ENCODE assay signal across 16 cellular contexts in the genomic region with DNA sequence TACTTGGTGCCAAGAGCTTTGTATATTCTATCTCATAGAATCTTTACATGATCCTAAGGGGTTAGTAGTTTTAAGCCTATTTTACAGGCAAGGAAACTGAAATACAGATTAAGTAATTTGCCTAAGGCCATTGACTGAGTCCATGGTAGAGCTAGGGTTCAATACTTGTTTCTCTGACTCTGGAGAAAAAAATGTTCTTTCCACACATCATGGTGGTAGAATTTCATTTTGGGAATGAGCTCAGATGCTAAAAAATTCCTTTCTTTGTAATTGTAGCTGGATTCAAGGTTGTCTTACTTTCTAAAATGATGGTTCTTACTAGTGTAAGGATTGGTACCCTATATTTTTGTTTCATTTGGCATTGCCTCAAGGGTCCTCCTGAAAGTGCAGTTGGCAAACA.
DNase-seq lines count a peak whose midpoint lies in the region; ATAC-seq lines count a peak whose summit lies in the region.
"Had no signal": no experiment of that assay in that cellular context is flagged by ENCODE, and none has a peak within 500 bp of the region (broad histone marks: within the 10 kb centered on the region; RNA-seq: fewer than 3 reads in every experiment).

No MANE protein-coding gene starts in this region.

- no peak overlapping the region for H3K4me3 ChIP-seq in effector memory CD4-positive, alpha-beta T cell (ENCODE audit: insufficient read depth, low read depth, low read length, poor library complexity, severe bottlenecking)
- H3K4me3 ChIP-seq: PC-9, SJCRH30 had no signal

- H3K36me3 Mint-ChIP-seq in activated CD4-positive, alpha-beta T cell treated with anti-CD3 and anti-CD28 coated beads, Interleukin-2, amount 10 ng/mL, durations not matched to agents 7 days and 5 days (ENCODE audit: low read depth): peaks cover 27% of the 10 kb centered on the region
- no peaks in the 10 kb centered on the region for H3K36me3 Mint-ChIP-seq in natural killer cell treated with Interleukin-12 subunit alpha and Interleukin-12 subunit beta and Interleukin-15 and Interleukin-18, amount 100 ng/mL, for 72 hours

- peak overlapping the region; percentile 57 for H3K27ac Mint-ChIP-seq in activated CD4-positive, alpha-beta T cell treated with anti-CD3 and anti-CD28 coated beads, Interleukin-2, amount 10 ng/mL, durations not matched to agents 7 days and 5 days
- H3K27ac Mint-ChIP-seq in natural killer cell treated with Interleukin-12 subunit alpha and Interleukin-12 subunit beta and Interleukin-15 and Interleukin-18, amount 100 ng/mL, for 72 hours: no peak overlapping the region

- H3K27me3 ChIP-seq in effector memory CD4-positive, alpha-beta T cell (replicated peaks; ENCODE audit: control insufficient read depth, insufficient read depth, low read length, poor library complexity, severe bottlenecking): no peaks in the 10 kb centered on the region
- H3K27me3 ChIP-seq: SJCRH30 had no signal

- POLR2A ChIA-PET in activated CD4-positive, alpha-beta T cell treated with anti-CD3 and anti-CD28 coated beads, Interleukin-2, amount 10 ng/mL, durations not matched to agents 7 days and 5 days (lab: Charles Lee): no interaction called here

- no peaks in the 10 kb centered on the region for H3K9me3 ChIP-seq in KOPT-K1 (ENCODE audit: insufficient read depth, low read length, poor library complexity, severe bottlenecking)
- H3K9me3 ChIP-seq in effector memory CD4-positive, alpha-beta T cell (ENCODE audit: control insufficient read depth, low read length): no peaks in the 10 kb centered on the region
- H3K9me3 ChIP-seq: SJCRH30 had no signal

- H3K4me3 Mint-ChIP-seq in activated CD4-positive, alpha-beta T cell treated with anti-CD3 and anti-CD28 coated beads, Interleukin-2, amount 10 ng/mL, durations not matched to agents 7 days and 5 days: no peak overlapping the region
- no peak overlapping the region for H3K4me3 Mint-ChIP-seq in natural killer cell treated with Interleukin-12 subunit alpha and Interleukin-12 subunit beta and Interleukin-15 and Interleukin-18, amount 100 ng/mL, for 72 hours

- no peak for ATAC-seq in natural killer cell treated with Interleukin-12 subunit alpha and Interleukin-12 subunit beta and Interleukin-15 and Interleukin-18, amount 100 ng/mL, for 72 hours

- CTCF ChIA-PET in activated CD4-positive, alpha-beta T cell treated with anti-CD3 and anti-CD28 coated beads, Interleukin-2, amount 10 ng/mL, durations not matched to agents 7 days and 5 days (lab: Charles Lee): interaction anchor here (1.2 to 1.4 kb wide), 3 partner anchors 11 to 167 kb away, joined by 3 read pairs; no protein-coding TSS in a partner anchor

- DNase-seq in activated CD4-positive, alpha-beta T cell treated with anti-CD3 and anti-CD28 coated beads, Interleukin-2, amount 10 ng/mL, durations not matched to agents 7 days and 5 days: no peak
- DNase-seq in activated CD4-positive, alpha-beta T cell treated with anti-CD3 and anti-CD28 coated beads for 48 hours: no peak
- DNase-seq in effector memory CD4-positive, alpha-beta T cell: no peak
- DNase-seq in OCI-M2 (lab: John Stamatoyannopoulos, UW; ENCODE audit: unreplicated experiment): no peak
- DNase-seq in head of caudate nucleus: no peak
- DNase-seq in inferior parietal cortex (ENCODE audit: extremely low spot score): no peak
- DNase-seq in natural killer cell treated with Interleukin-12 subunit alpha and Interleukin-12 subunit beta and Interleukin-15 and Interleukin-18, amount 100 ng/mL, for 72 hours (ENCODE audit: low spot score): no peak
- DNase-seq: 8988T, HCEC 1CT, NCI-H1436, NCI-H2029, NCI-H748 treated with DMSO at 0.1 percent for 48 hours, PC-9, SJCRH30 had no signal

- H3K4me1 ChIP-seq in effector memory CD4-positive, alpha-beta T cell (ENCODE audit: control insufficient read depth, insufficient read depth, low read length, poor library complexity, severe bottlenecking): peaks cover 5% of the 10 kb centered on the region
- H3K4me1 ChIP-seq: SJCRH30 had no signal

- no peaks in the 10 kb centered on the region for H3K27me3 Mint-ChIP-seq in activated CD4-positive, alpha-beta T cell treated with anti-CD3 and anti-CD28 coated beads, Interleukin-2, amount 10 ng/mL, durations not matched to agents 7 days and 5 days
- H3K27me3 Mint-ChIP-seq in natural killer cell treated with Interleukin-12 subunit alpha and Interleukin-12 subunit beta and Interleukin-15 and Interleukin-18, amount 100 ng/mL, for 72 hours: peaks cover 0 to 7% of the 10 kb centered on the region in 2 donors

- peaks cover 71% of the 10 kb centered on the region for H3K4me1 Mint-ChIP-seq in activated CD4-positive, alpha-beta T cell treated with anti-CD3 and anti-CD28 coated beads, Interleukin-2, amount 10 ng/mL, durations not matched to agents 7 days and 5 days
- H3K4me1 Mint-ChIP-seq in natural killer cell treated with Interleukin-12 subunit alpha and Interleukin-12 subunit beta and Interleukin-15 and Interleukin-18, amount 100 ng/mL, for 72 hours (ENCODE audit: low read depth in 2 of 2): peaks cover 0 to 8% of the 10 kb centered on the region in 2 donors

- H3K9me3 Mint-ChIP-seq in activated CD4-positive, alpha-beta T cell treated with anti-CD3 and anti-CD28 coated beads, Interleukin-2, amount 10 ng/mL, durations not matched to agents 7 days and 5 days: peaks cover 6% of the 10 kb centered on the region
- H3K9me3 Mint-ChIP-seq in natural killer cell treated with Interleukin-12 subunit alpha and Interleukin-12 subunit beta and Interleukin-15 and Interleukin-18, amount 100 ng/mL, for 72 hours: no peaks in the 10 kb centered on the region

- H3K27ac ChIP-seq in KOPT-K1 (ENCODE audit: low read depth, low read length, poor library complexity, severe bottlenecking): peak overlapping the region; percentile 77
- H3K27ac ChIP-seq in effector memory CD4-positive, alpha-beta T cell (ENCODE audit: insufficient read depth, low read length, poor library complexity, severe bottlenecking): peak overlapping the region; percentile 14
- H3K27ac ChIP-seq: C4-2B, PC-9, SJCRH30 had no signal

- intact Hi-C loops in head of caudate nucleus (cut with DNase I): no loop called here

- no peaks in the 10 kb centered on the region for H3K36me3 ChIP-seq in KOPT-K1 (ENCODE audit: insufficient read depth, low read length)
- H3K36me3 ChIP-seq in effector memory CD4-positive, alpha-beta T cell (ENCODE audit: control insufficient read depth, insufficient read depth, low read length): no peaks in the 10 kb centered on the region
- H3K36me3 ChIP-seq: SJCRH30 had no signal
